Comparison of ENCODE assay signal across 2 cellular contexts in the genomic region with DNA sequence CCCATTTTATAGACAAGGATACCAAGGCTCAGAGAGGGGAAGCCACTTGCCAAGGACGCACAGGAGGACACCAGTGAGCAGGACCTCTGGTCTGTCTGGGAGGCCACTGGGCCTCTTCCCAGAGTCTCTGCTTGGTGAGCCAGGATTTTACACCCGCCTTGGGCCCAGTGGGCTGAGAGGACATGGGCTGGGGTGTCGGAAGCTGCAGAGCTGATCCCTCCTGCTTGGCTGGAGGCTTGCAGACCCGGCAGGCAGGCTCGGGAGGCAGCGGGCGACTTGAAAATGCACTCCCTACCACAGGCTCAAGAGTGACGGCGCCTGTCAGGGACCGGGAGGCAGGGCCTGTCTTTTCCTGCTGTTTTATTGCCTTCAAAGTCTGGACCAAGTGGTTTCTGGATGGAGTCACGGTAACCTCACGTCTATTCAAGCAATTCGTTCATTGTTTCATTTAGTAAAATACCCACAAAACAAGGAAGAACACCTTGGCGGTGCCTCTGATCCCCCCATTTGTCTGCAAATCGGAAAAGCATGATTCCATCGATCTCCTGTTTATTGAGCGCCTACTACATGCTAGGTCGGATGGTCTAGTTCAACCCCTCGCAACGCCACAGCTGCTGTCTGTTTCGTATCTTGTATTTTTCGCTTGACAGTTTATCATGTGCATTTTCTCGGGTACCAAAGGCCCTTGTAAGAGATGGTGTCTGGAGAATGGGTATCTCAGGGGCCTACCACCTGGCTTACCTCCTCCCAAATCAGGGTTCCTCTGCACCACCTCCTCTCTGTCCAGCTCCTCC.
TF ChIP-seq lines count a peak whose summit lies in the region.

No MANE protein-coding gene starts in this region.

TF ChIP-seq in HEK293, 187 proteins besides CTCF, POLR2A, EP300 and RAD21 (continued from another document):
- TF ChIP-seq, protein P1, sequence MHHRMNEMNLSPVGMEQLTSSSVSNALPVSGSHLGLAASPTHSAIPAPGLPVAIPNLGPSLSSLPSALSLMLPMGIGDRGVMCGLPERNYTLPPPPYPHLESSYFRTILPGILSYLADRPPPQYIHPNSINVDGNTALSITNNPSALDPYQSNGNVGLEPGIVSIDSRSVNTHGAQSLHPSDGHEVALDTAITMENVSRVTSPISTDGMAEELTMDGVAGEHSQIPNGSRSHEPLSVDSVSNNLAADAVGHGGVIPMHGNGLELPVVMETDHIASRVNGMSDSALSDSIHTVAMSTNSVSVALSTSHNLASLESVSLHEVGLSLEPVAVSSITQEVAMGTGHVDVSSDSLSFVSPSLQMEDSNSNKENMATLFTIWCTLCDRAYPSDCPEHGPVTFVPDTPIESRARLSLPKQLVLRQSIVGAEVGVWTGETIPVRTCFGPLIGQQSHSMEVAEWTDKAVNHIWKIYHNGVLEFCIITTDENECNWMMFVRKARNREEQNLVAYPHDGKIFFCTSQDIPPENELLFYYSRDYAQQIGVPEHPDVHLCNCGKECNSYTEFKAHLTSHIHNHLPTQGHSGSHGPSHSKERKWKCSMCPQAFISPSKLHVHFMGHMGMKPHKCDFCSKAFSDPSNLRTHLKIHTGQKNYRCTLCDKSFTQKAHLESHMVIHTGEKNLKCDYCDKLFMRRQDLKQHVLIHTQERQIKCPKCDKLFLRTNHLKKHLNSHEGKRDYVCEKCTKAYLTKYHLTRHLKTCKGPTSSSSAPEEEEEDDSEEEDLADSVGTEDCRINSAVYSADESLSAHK (tag by site-specific recombination; IDR thresholded peaks at IDR 0.05): peak; percentile 91
- TF ChIP-seq ZNF664 (tag by site-specific recombination; IDR thresholded peaks at IDR 0.05) (peak; percentile 95), GLIS2 (tag by site-specific recombination; IDR thresholded peaks at IDR 0.05) (no peak)

TF ChIP-seq in HepG2, 621 proteins besides CTCF, POLR2A, EP300 and RAD21 (continued from another document):
- TF ChIP-seq GABPA (IDR thresholded peaks at IDR 0.05; ENCODE audit: low read depth, low read length) (no peak), GABPA (CRISPR knock-in tag; IDR thresholded peaks at IDR 0.05; ENCODE audit: low read depth) (no peak)
- TF ChIP-seq, protein P2, sequence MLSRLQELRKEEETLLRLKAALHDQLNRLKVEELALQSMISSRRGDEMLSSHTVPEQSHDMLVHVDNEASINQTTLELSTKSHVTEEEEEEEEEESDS (CRISPR knock-in tag; IDR thresholded peaks at IDR 0.05; ENCODE audit: borderline replicate concordance): no peak
